8 cellular contexts compared by ENCODE assay signal in the genomic region with DNA sequence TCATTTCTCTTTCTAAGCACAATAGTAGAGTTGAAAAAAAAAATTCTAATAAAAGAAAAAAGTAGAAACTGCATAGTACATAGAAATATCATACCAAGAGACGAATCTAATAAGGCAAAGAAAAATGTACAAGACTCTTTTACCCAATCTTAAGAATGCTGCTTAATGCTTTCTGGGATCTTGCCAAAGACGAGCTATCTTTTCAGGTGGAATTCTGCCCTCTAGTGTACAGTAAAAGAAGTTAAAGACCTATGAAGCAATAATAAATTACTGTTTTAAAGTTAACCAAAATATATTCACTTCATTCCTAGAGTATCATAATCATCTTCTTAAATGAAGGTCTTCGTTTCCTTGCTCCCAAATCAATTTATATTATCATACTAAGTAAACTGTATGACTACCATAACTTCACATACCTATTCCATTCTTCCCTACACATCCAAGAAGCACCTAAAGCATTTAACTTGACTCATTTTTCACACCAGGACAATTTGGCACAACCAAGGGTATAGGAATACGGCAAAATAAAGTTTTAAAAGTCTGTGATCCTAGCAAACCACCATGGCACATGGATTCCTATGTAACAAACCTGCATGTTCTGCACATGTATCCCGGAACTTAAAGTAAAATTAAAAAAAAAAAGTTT. TPM values are rescaled to one million over a fixed set of nuclear protein-coding genes. Genes with fewer than 3 reads are reported as not detected.
DNase-seq lines count a peak whose midpoint lies in the region; ATAC-seq and TF ChIP-seq lines count a peak whose summit lies in the region.

No MANE protein-coding gene starts in this region.

- peak overlapping the region; percentile 20; the same call in 1 of the 2 replicates for H3K27ac ChIP-seq in PC-9

- intact Hi-C loops in PC-9 (cut with micrococcal nuclease; ENCODE audit: unreplicated experiment), result loop anchor here (1.0 to 5.0 kb wide), 4 partner anchors 140 to 377 kb away; no protein-coding TSS in a partner anchor

- no peaks in the 10 kb centered on the region for H3K9me3 Mint-ChIP-seq in memory B cell
- H3K9me3 Mint-ChIP-seq in activated naive CD8-positive, alpha-beta T cell treated with anti-CD3 and anti-CD28 coated beads for 36 hours, result no peaks in the 10 kb centered on the region

- H3K27me3 ChIP-seq in PC-9 (ENCODE audit: insufficient read depth, low read depth), result no peaks in the 10 kb centered on the region

- no peak overlapping the region for H3K4me3 Mint-ChIP-seq in memory B cell
- H3K4me3 Mint-ChIP-seq in activated naive CD8-positive, alpha-beta T cell treated with anti-CD3 and anti-CD28 coated beads for 36 hours, result no peak overlapping the region

- peaks cover 6% of the 10 kb centered on the region for H3K4me1 ChIP-seq in PC-9 (replicated peaks; ENCODE audit: insufficient read depth)

- H3K4me3 ChIP-seq in PC-9, result no peak overlapping the region

- H3K27me3 Mint-ChIP-seq in memory B cell, result peaks cover 14% of the 10 kb centered on the region
- H3K27me3 Mint-ChIP-seq in activated naive CD8-positive, alpha-beta T cell treated with anti-CD3 and anti-CD28 coated beads for 36 hours, result no peaks in the 10 kb centered on the region

- H3K4me1 Mint-ChIP-seq in memory B cell, result peaks cover 2% of the 10 kb centered on the region
- peaks cover 18% of the 10 kb centered on the region for H3K4me1 Mint-ChIP-seq in activated naive CD8-positive, alpha-beta T cell treated with anti-CD3 and anti-CD28 coated beads for 36 hours

- H3K79me2 ChIP-seq in PC-9 (ENCODE audit: low read depth), result peaks cover 4% of the 10 kb centered on the region; the same call in 1 of the 2 replicates

- no peaks in the 10 kb centered on the region; the same call in 1 of the 2 replicates for H4K20me1 ChIP-seq in PC-9 (ENCODE audit: insufficient read depth)

- peak; percentile 87 for TF ChIP-seq CTCF in PC-9 (conservative IDR thresholded peaks at IDR 0.05)

- DNase-seq in EH (ENCODE audit: low read depth) (peak; percentile 89), KG1 (lab: John Stamatoyannopoulos, UW) (peak; percentile 23), PC-9 (peak in 1 of 2 experiments; percentile 64), dedifferentiated amniotic fluid mesenchymal stem cell (ENCODE audit: extremely low spot score) (peak; percentile 87), memory B cell (ENCODE audit: low spot score in 2 of 2) (peak in 1 of 2 donors; percentile 42)
- DNase-seq in activated naive CD8-positive, alpha-beta T cell treated with anti-CD3 and anti-CD28 coated beads for 36 hours, result no peak

- no peak overlapping the region for H2AFZ ChIP-seq in PC-9

- no peaks in the 10 kb centered on the region; the same call in 1 of the 2 replicates for H3K36me3 ChIP-seq in PC-9 (ENCODE audit: low read depth)

- no peak overlapping the region for H3K27ac Mint-ChIP-seq in memory B cell
- no peak overlapping the region for H3K27ac Mint-ChIP-seq in activated naive CD8-positive, alpha-beta T cell treated with anti-CD3 and anti-CD28 coated beads for 36 hours

- peaks cover 20% of the 10 kb centered on the region for H3K36me3 Mint-ChIP-seq in memory B cell
- peaks cover 14% of the 10 kb centered on the region for H3K36me3 Mint-ChIP-seq in activated naive CD8-positive, alpha-beta T cell treated with anti-CD3 and anti-CD28 coated beads for 36 hours

- peak; percentile 48 for ATAC-seq in memory B cell (ENCODE audit: low read depth)
- ATAC-seq in GM18498 (IDR thresholded peaks at IDR 0.05; ENCODE audit: unreplicated experiment), result no peak
- ATAC-seq in HG03045 (IDR thresholded peaks at IDR 0.05; ENCODE audit: unreplicated experiment), result no peak

- H3K9me2 ChIP-seq in PC-9 (ENCODE audit: insufficient read depth), result no peaks in the 10 kb centered on the region

- H3K9me3 ChIP-seq in PC-9 (ENCODE audit: insufficient read depth, low read depth), result no peaks in the 10 kb centered on the region

- CTCF ChIA-PET in PC-9 (lab: Charles Lee), result interaction anchor here (0.6 to 1.3 kb wide), 5 partner anchors 17 to 906 kb away, joined by 3 to 29 read pairs (median 3); no protein-coding TSS in a partner anchor

- H3F3A ChIP-seq in PC-9 (ENCODE audit: insufficient read depth, low read depth), result peaks cover 26% of the 10 kb centered on the region; the same call in 1 of the 2 replicates

- no peak overlapping the region for H3K4me2 ChIP-seq in PC-9

- BruUV-seq in PC-9 (replicated peaks; lab: Mats Ljungman, UMichigan), result no TSS peak

- POLR2A ChIA-PET in PC-9 (lab: Charles Lee; ENCODE audit: unreplicated experiment), result no interaction called here

RNA-seq across cellular contexts. Expression of gene CFDP1, which starts 47.7 kb away (rescaled TPM):
- total RNA-seq in PC-9 (2021), result 52.6 and 55.6 TPM in 2 replicates
- 10 to 100 TPM; 35.8 to 36.8 TPM for total RNA-seq in activated naive CD8-positive, alpha-beta T cell treated with anti-CD3 and anti-CD28 coated beads for 36 hours
